Comparison of ENCODE assay signal across 1 cellular context in the genomic region with DNA sequence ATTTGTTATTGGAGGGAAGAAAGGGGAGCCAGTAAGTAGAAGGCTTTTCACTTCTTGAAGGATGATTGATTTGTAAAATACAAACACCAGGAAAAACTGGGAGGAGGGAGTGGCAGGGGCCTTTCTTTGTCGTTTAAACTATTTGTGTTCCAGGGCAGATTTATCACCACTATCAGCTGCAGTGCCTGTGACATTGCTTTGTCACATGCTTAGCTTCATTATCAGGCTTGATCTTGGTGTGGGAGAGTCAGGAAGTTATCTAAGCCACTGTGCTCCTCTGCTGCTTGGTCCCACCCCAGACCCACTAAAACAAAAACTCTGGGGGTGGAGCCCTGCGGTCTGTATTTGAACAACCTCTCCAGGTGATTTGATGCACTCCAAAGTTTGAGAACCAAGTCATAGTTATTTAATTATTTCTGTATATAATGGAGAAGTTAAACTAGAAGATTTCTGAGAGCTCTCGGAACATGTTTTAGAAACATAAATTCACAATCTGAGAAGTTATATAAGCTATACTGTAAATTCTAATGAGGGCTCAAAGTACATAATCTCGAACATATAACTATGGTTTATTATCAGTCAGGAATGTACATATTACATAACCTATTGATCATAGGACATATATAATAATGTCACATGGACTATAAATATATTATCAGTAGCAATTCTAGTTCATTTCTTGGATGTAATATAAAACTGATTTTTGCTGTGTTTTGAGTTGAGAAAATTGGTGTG.
A peak's percentile ranks its signal among the peaks of the same experiment; 100 is the strongest.
TF ChIP-seq lines count a peak whose summit lies in the region.

No MANE protein-coding gene starts in this region.

TF ChIP-seq in K562, 482 proteins besides CTCF, POLR2A, EP300 and RAD21 (continued from another document and continues in another):
- TF ChIP-seq, protein P1, sequence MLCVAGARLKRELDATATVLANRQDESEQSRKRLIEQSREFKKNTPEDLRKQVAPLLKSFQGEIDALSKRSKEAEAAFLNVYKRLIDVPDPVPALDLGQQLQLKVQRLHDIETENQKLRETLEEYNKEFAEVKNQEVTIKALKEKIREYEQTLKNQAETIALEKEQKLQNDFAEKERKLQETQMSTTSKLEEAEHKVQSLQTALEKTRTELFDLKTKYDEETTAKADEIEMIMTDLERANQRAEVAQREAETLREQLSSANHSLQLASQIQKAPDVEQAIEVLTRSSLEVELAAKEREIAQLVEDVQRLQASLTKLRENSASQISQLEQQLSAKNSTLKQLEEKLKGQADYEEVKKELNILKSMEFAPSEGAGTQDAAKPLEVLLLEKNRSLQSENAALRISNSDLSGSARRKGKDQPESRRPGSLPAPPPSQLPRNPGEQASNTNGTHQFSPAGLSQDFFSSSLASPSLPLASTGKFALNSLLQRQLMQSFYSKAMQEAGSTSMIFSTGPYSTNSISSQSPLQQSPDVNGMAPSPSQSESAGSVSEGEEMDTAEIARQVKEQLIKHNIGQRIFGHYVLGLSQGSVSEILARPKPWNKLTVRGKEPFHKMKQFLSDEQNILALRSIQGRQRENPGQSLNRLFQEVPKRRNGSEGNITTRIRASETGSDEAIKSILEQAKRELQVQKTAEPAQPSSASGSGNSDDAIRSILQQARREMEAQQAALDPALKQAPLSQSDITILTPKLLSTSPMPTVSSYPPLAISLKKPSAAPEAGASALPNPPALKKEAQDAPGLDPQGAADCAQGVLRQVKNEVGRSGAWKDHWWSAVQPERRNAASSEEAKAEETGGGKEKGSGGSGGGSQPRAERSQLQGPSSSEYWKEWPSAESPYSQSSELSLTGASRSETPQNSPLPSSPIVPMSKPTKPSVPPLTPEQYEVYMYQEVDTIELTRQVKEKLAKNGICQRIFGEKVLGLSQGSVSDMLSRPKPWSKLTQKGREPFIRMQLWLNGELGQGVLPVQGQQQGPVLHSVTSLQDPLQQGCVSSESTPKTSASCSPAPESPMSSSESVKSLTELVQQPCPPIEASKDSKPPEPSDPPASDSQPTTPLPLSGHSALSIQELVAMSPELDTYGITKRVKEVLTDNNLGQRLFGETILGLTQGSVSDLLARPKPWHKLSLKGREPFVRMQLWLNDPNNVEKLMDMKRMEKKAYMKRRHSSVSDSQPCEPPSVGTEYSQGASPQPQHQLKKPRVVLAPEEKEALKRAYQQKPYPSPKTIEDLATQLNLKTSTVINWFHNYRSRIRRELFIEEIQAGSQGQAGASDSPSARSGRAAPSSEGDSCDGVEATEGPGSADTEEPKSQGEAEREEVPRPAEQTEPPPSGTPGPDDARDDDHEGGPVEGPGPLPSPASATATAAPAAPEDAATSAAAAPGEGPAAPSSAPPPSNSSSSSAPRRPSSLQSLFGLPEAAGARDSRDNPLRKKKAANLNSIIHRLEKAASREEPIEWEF (CRISPR knock-in tag; IDR thresholded peaks at IDR 0.05) = no peak
- TF ChIP-seq MYBL2 (IDR thresholded peaks at IDR 0.05; ENCODE audit: low read depth) (no peak), MYBL2 (CRISPR knock-in tag; IDR thresholded peaks at IDR 0.05; ENCODE audit: borderline replicate concordance) (no peak), SP1 (CRISPR knock-in tag; IDR thresholded peaks at IDR 0.05) (no peak), SOX6 (IDR thresholded peaks at IDR 0.05) (peak; percentile 98), ZFP36 (IDR thresholded peaks at IDR 0.05; ENCODE audit: low read depth, low read length, partially characterized antibody) (no peak), MAFF (IDR thresholded peaks at IDR 0.05; ENCODE audit: low read length) (no peak), PHTF2 (CRISPR knock-in tag; IDR thresholded peaks at IDR 0.05) (no peak), ARID1B (IDR thresholded peaks at IDR 0.05) (peak; percentile 83), ILK (tag; IDR thresholded peaks at IDR 0.05; ENCODE audit: borderline replicate concordance, low read depth) (no peak), MECOM (CRISPR knock-in tag; IDR thresholded peaks at IDR 0.05) (no peak), JUN (IDR thresholded peaks at IDR 0.05; ENCODE audit: borderline replicate concordance, low read depth, low read length) (no peak; the same call in 1 of the 2 replicates), JUN (CRISPR knock-in tag; IDR thresholded peaks at IDR 0.05; ENCODE audit: borderline replicate concordance) (no peak), FUS (optimal IDR thresholded peaks at IDR 0.05; ENCODE audit: low read depth, low read length) (no peak), SAFB (IDR thresholded peaks at IDR 0.05; ENCODE audit: borderline replicate concordance, low read depth, low read length) (no peak), ZNF263 (CRISPR knock-in tag; IDR thresholded peaks at IDR 0.05; ENCODE audit: borderline replicate concordance) (no peak; the same call in 1 of the 2 replicates), ZNF239 (CRISPR knock-in tag; IDR thresholded peaks at IDR 0.05) (no peak), ZNF668 (CRISPR knock-in tag; IDR thresholded peaks at IDR 0.05) (no peak), SRSF7 (optimal IDR thresholded peaks at IDR 0.05; ENCODE audit: low read depth, low read length) (no peak), TCF7L2 (IDR thresholded peaks at IDR 0.05; ENCODE audit: low read depth, low read length) (no peak)
- TF ChIP-seq, protein P2, sequence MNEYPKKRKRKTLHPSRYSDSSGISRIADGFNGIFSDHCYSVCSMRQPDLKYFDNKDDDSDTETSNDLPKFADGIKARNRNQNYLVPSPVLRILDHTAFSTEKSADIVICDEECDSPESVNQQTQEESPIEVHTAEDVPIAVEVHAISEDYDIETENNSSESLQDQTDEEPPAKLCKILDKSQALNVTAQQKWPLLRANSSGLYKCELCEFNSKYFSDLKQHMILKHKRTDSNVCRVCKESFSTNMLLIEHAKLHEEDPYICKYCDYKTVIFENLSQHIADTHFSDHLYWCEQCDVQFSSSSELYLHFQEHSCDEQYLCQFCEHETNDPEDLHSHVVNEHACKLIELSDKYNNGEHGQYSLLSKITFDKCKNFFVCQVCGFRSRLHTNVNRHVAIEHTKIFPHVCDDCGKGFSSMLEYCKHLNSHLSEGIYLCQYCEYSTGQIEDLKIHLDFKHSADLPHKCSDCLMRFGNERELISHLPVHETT (CRISPR knock-in tag; conservative IDR thresholded peaks at IDR 0.05 in 1 of 2, IDR thresholded peaks at IDR 0.05 in 1 of 2) = peak in 1 of 2 experiments; percentile 49; a peak in 1 of 4 replicates
- TF ChIP-seq, protein P3, sequence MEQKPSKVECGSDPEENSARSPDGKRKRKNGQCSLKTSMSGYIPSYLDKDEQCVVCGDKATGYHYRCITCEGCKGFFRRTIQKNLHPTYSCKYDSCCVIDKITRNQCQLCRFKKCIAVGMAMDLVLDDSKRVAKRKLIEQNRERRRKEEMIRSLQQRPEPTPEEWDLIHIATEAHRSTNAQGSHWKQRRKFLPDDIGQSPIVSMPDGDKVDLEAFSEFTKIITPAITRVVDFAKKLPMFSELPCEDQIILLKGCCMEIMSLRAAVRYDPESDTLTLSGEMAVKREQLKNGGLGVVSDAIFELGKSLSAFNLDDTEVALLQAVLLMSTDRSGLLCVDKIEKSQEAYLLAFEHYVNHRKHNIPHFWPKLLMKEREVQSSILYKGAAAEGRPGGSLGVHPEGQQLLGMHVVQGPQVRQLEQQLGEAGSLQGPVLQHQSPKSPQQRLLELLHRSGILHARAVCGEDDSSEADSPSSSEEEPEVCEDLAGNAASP (IDR thresholded peaks at IDR 0.05) = no peak
- TF ChIP-seq, protein P4, sequence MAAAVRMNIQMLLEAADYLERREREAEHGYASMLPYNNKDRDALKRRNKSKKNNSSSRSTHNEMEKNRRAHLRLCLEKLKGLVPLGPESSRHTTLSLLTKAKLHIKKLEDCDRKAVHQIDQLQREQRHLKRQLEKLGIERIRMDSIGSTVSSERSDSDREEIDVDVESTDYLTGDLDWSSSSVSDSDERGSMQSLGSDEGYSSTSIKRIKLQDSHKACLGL (CRISPR knock-in tag; IDR thresholded peaks at IDR 0.05; ENCODE audit: borderline replicate concordance, poor library complexity, severe bottlenecking) = no peak
- TF ChIP-seq, protein P5, sequence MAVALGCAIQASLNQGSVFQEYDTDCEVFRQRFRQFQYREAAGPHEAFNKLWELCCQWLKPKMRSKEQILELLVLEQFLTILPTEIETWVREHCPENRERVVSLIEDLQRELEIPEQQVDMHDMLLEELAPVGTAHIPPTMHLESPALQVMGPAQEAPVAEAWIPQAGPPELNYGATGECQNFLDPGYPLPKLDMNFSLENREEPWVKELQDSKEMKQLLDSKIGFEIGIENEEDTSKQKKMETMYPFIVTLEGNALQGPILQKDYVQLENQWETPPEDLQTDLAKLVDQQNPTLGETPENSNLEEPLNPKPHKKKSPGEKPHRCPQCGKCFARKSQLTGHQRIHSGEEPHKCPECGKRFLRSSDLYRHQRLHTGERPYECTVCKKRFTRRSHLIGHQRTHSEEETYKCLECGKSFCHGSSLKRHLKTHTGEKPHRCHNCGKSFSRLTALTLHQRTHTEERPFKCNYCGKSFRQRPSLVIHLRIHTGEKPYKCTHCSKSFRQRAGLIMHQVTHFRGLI (CRISPR knock-in tag; IDR thresholded peaks at IDR 0.05) = no peak
- TF ChIP-seq, protein P6, sequence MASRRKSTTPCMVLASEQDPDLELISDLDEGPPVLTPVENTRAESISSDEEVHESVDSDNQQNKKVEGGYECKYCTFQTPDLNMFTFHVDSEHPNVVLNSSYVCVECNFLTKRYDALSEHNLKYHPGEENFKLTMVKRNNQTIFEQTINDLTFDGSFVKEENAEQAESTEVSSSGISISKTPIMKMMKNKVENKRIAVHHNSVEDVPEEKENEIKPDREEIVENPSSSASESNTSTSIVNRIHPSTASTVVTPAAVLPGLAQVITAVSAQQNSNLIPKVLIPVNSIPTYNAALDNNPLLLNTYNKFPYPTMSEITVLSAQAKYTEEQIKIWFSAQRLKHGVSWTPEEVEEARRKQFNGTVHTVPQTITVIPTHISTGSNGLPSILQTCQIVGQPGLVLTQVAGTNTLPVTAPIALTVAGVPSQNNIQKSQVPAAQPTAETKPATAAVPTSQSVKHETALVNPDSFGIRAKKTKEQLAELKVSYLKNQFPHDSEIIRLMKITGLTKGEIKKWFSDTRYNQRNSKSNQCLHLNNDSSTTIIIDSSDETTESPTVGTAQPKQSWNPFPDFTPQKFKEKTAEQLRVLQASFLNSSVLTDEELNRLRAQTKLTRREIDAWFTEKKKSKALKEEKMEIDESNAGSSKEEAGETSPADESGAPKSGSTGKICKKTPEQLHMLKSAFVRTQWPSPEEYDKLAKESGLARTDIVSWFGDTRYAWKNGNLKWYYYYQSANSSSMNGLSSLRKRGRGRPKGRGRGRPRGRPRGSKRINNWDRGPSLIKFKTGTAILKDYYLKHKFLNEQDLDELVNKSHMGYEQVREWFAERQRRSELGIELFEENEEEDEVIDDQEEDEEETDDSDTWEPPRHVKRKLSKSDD (conservative IDR thresholded peaks at IDR 0.05; ENCODE audit: low read length) = no peak
- TF ChIP-seq, protein P7, sequence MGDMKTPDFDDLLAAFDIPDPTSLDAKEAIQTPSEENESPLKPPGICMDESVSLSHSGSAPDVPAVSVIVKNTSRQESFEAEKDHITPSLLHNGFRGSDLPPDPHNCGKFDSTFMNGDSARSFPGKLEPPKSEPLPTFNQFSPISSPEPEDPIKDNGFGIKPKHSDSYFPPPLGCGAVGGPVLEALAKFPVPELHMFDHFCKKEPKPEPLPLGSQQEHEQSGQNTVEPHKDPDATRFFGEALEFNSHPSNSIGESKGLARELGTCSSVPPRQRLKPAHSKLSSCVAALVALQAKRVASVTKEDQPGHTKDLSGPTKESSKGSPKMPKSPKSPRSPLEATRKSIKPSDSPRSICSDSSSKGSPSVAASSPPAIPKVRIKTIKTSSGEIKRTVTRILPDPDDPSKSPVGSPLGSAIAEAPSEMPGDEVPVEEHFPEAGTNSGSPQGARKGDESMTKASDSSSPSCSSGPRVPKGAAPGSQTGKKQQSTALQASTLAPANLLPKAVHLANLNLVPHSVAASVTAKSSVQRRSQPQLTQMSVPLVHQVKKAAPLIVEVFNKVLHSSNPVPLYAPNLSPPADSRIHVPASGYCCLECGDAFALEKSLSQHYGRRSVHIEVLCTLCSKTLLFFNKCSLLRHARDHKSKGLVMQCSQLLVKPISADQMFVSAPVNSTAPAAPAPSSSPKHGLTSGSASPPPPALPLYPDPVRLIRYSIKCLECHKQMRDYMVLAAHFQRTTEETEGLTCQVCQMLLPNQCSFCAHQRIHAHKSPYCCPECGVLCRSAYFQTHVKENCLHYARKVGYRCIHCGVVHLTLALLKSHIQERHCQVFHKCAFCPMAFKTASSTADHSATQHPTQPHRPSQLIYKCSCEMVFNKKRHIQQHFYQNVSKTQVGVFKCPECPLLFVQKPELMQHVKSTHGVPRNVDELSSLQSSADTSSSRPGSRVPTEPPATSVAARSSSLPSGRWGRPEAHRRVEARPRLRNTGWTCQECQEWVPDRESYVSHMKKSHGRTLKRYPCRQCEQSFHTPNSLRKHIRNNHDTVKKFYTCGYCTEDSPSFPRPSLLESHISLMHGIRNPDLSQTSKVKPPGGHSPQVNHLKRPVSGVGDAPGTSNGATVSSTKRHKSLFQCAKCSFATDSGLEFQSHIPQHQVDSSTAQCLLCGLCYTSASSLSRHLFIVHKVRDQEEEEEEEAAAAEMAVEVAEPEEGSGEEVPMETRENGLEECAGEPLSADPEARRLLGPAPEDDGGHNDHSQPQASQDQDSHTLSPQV (IDR thresholded peaks at IDR 0.05) = 0 out of 2 replicates have a peak, but pooled peaks have one; percentile 44
